ENCODE assay signal across 8 cellular contexts in the genomic region with DNA sequence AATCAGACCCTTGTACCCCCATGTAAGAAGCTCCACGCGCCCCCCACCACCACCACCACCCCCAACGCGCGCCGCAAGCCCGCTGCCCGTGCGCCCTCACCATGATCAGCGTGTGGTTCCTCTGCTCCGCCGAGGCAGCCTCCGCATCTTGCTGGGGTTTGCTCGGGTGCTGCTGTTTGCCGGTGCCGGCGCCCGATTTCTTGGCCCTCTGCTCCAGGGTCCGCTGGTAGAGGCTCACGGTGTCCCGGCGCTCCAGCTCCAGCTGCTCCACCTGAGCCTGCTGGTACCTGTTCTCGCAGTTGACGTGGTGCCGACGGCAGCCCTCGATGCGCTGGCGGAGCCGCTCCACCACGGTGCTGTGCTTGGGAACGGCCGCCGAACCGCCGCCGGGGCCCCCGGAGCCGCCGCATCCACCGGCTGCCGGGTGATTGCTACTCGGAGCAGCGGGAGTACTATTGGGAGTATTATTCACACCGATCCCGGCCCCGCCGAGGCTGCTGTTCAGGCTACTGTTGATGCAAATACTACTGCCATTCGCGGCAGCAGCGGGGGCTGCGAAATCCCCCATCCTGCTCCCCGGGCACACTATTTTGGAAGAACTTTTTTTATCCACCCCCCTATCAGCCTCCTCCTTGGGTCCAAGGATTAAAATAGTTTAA. TPM values are rescaled to one million over a fixed set of nuclear protein-coding genes. Genes with fewer than 3 reads are reported as not detected.
A peak's percentile ranks its signal among the peaks of the same experiment; 100 is the strongest.
DNase-seq lines count a peak whose midpoint lies in the region; TF ChIP-seq lines count a peak whose summit lies in the region.

No MANE protein-coding gene starts in this region.

- H3K27ac ChIP-seq in ACC112 (ENCODE audit: low read depth, low read length) (0 out of 2 replicates have a peak overlapping the region, but pooled peaks have one; percentile 45), rectal smooth muscle tissue (ENCODE audit: low read depth, low read length) (peak overlapping the region; percentile 86)

- H3K9ac ChIP-seq in rectal smooth muscle tissue (ENCODE audit: low read length): peak overlapping the region; percentile 57

- H3K36me3 ChIP-seq in ACC112 (ENCODE audit: insufficient read depth, low read length) (no peaks in the 10 kb centered on the region), H7 (replicated peaks; ENCODE audit: control insufficient read depth, insufficient read depth, low read length) (no peaks in the 10 kb centered on the region), rectal smooth muscle tissue (ENCODE audit: control insufficient read depth, insufficient read depth, low read length) (no peaks in the 10 kb centered on the region)

- no peaks in the 10 kb centered on the region for H3K27me3 ChIP-seq in ACC112 (ENCODE audit: insufficient read depth, low read length)
- H3K27me3 ChIP-seq in H7 (ENCODE audit: control insufficient read depth, insufficient read depth, low read length): no peaks in the 10 kb centered on the region; the same call in 1 of the 2 replicates
- H3K27me3 ChIP-seq in rectal smooth muscle tissue (ENCODE audit: control insufficient read depth, insufficient read depth, low read length): no peaks in the 10 kb centered on the region

- H2AFZ ChIP-seq in ACC112 (ENCODE audit: low read length, unreplicated experiment): peak overlapping the region; percentile 91

- TF ChIP-seq CTCF in astrocyte of the spinal cord (IDR thresholded peaks at IDR 0.05; ENCODE audit: low read depth, low read length): no peak

- no peaks in the 10 kb centered on the region for H3K79me2 ChIP-seq in ACC112 (ENCODE audit: control insufficient read depth, insufficient read depth, low read length, unreplicated experiment)

- H3K4me1 ChIP-seq in ACC112 (ENCODE audit: control insufficient read depth, insufficient read depth, low read length, unreplicated experiment) (no peaks in the 10 kb centered on the region), rectal smooth muscle tissue (ENCODE audit: control insufficient read depth, insufficient read depth, low read length) (peaks cover 14% of the 10 kb centered on the region)

- DNase-seq in H7: peak; percentile 71
- peak; percentile 12 to 46 (median 29) for DNase-seq in T-helper 1 cell
- peak; percentile 61 for DNase-seq in astrocyte of the spinal cord (ENCODE audit: low read depth, low spot score)
- peak in 44 of 51 donors; percentile 3 to 80 (median 34) for DNase-seq in hypothalamus (lab: John Stamatoyannopoulos, UW)
- no peak for DNase-seq in HuH-7.5 (ENCODE audit: low spot score)
- DNase-seq in NCI-H774 (lab: John Stamatoyannopoulos, UW): no peak

- H3K4me3 ChIP-seq in ACC112 (ENCODE audit: low read depth, low read length): peak overlapping the region; percentile 95
- peak overlapping the region; percentile 82 for H3K4me3 ChIP-seq in H7 (ENCODE audit: insufficient read depth, low read depth, low read length)
- H3K4me3 ChIP-seq in astrocyte of the spinal cord (ENCODE audit: low read depth, low read length): peak overlapping the region; percentile 86
- peak overlapping the region; percentile 97 for H3K4me3 ChIP-seq in rectal smooth muscle tissue (ENCODE audit: low read length)

- in situ Hi-C loops in astrocyte of the spinal cord (cut with HindIII; ENCODE audit: low sequenced_read_pairs): no loop called here

RNA-seq across cellular contexts. Expression of a gene that starts 1.1 kb away (rescaled TPM):
- 5.9 and 7.1 TPM in 2 replicates for total RNA-seq in H7 (2014; rRNA removed; shearing (Covaris generic))

Comparison
In these comparisons a context has a peak if more than half of its experiments do, and no peak if none do; other contexts are left out.
1. DNase-seq: peak in H7 (single experiment), T-helper 1 cell (5 of 5), astrocyte of the spinal cord (single experiment) and hypothalamus (44 of 51); none in HuH-7.5 (single experiment) and NCI-H774 (single experiment).
2. Peak in every context shown above with its lines, with median percentiles within 50 percentile points of each other: H3K4me3 ChIP-seq.